2 cellular contexts compared by ENCODE assay signal in the genomic region with DNA sequence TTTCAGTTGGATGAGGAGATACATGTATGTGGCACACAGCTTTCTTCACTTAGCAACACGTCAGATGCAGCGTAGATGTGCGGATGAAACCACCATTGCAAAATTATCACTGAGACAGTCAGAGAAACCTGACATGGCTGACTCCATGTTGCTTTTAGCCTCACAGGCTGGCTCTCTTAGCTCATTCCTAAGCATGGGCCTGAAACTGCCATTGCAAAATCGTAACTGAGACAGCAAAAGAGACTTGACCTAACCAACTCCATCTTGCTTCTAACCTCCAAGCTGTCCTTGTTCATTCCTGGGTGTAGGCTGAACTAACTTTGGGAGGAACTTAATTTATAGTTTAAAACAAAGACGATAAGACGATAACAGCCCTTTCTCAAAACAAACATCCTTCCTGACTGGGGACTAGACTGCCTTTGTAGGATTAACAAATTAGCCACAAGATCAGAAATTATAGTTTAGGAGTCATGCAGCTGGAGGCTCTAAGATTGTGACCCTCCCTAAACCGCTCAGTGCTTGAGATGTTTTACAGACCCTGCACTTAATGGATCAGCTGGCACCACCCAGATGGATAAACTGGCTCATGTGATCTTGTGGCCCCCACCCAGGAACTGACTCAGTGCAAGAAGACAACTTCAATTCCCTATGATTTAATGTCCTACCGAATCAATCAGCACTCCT. TPM values are rescaled to one million over a fixed set of nuclear protein-coding genes. Genes with fewer than 3 reads are reported as not detected.
"Had no signal": no experiment of that assay in that cellular context is flagged by ENCODE, and none has a peak within 500 bp of the region (broad histone marks: within the 10 kb centered on the region; RNA-seq: fewer than 3 reads in every experiment).

No MANE protein-coding gene starts in this region.

RNA-seq across cellular contexts. Expression of a gene that starts 41.2 kb away (rescaled TPM):
- total RNA-seq: OCI-LY7, PC-9 had no signal
